ENCODE assay signal across 10 cellular contexts in genomic region chr2:142866426-142866825, GRCh38. TPM values are rescaled to one million over a fixed set of nuclear protein-coding genes. Genes with fewer than 3 reads are reported as not detected.
DNase-seq lines count a peak whose midpoint lies in the region; ATAC-seq and TF ChIP-seq lines count a peak whose summit lies in the region.
"Had no signal": no experiment of that assay in that cellular context is flagged by ENCODE, and none has a peak within 500 bp of the region (broad histone marks: within the 10 kb centered on the region; RNA-seq: fewer than 3 reads in every experiment).

No MANE protein-coding gene starts in this region.

- DNase-seq in lower lobe of right lung (no peak), 8988T (no peak), amniotic stem cell (lab: John Stamatoyannopoulos, UW) (no peak)
- DNase-seq in activated naive CD4-positive, alpha-beta T cell treated with anti-CD3 and anti-CD28 coated beads, Interleukin-2, amount 50 U/mL, for 16 hours: no peak
- DNase-seq: NCI-H1105 treated with DMSO at 0.1 percent for 48 hours had no signal

- peak overlapping the region; percentile 34 for H3K27ac ChIP-seq in lower lobe of right lung

- intact Hi-C loops in lower lobe of right lung (cut with DNase I): no loop called here

- no peaks in the 10 kb centered on the region for H3K9me3 ChIP-seq in lower lobe of right lung

- no peaks in the 10 kb centered on the region for H3K27me3 ChIP-seq in lower lobe of right lung (ENCODE audit: low read depth)

- ATAC-seq in GM18867 (IDR thresholded peaks at IDR 0.05; ENCODE audit: unreplicated experiment) (peak; percentile 18), GM21825 (IDR thresholded peaks at IDR 0.05; ENCODE audit: unreplicated experiment) (peak; percentile 12), HG03432 (IDR thresholded peaks at IDR 0.05; ENCODE audit: unreplicated experiment) (peak; percentile 19), lower lobe of right lung (peak in 1 of 2 donors; percentile 11)
- no peak for ATAC-seq in activated CD4-positive, CD25-positive, alpha-beta regulatory T cell treated with anti-CD3 and anti-CD28 coated beads, Interleukin-2, amount 50 U/mL, for 24 hours

- H3K4me3 ChIP-seq in lower lobe of right lung: no peak overlapping the region

- H3K36me3 ChIP-seq in lower lobe of right lung: no peaks in the 10 kb centered on the region

- H3K4me1 ChIP-seq in lower lobe of right lung: peaks cover 14% of the 10 kb centered on the region

- no peak for TF ChIP-seq CTCF in lower lobe of right lung (IDR thresholded peaks at IDR 0.05)

RNA-seq across cellular contexts. Expression of gene KYNU, which starts 11.0 kb away (rescaled TPM):
- total RNA-seq in lower lobe of right lung: 30.6 TPM
- total RNA-seq: activated CD8-positive, alpha-beta memory T cell treated with anti-CD3 and anti-CD28 coated beads for 36 hours had no signal

Comparison
In these comparisons a context has a peak if more than half of its experiments do, and no peak if none do; other contexts are left out.
1. ATAC-seq: peak in GM18867 (single experiment), GM21825 (single experiment) and HG03432 (single experiment); none in activated CD4-positive, CD25-positive, alpha-beta regulatory T cell treated with anti-CD3 and anti-CD28 coated beads, Interleukin-2, amount 50 U/mL, for 24 hours (0 of 2).